8 cellular contexts compared by ENCODE assay signal in genomic region chr16:85010931-85011845, GRCh38. TPM values are rescaled to one million over a fixed set of nuclear protein-coding genes. Genes with fewer than 3 reads are reported as not detected.
DNase-seq lines count a peak whose midpoint lies in the region; ATAC-seq, FAIRE-seq and TF ChIP-seq lines count a peak whose summit lies in the region.

A gene with protein sequence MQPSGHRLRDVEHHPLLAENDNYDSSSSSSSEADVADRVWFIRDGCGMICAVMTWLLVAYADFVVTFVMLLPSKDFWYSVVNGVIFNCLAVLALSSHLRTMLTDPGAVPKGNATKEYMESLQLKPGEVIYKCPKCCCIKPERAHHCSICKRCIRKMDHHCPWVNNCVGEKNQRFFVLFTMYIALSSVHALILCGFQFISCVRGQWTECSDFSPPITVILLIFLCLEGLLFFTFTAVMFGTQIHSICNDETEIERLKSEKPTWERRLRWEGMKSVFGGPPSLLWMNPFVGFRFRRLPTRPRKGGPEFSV (minus strand): TSS chr16:85011535. CDS start chr16:84990618, 20,917 bp downstream.

- dilution Hi-C loops in keratinocyte (cut with MboI; ENCODE audit: extremely low pct_ligation_motif_present, low sequenced_read_pairs): no loop called here

- peak within 1 kb of the TSS; percentile 94 for H3K4me2 ChIP-seq in keratinocyte (ENCODE audit: control insufficient read depth, extremely low read depth, insufficient read depth, low read depth, low read length)

- peak within 1 kb of the TSS; percentile 91 for H3K9ac ChIP-seq in keratinocyte (ENCODE audit: control insufficient read depth, extremely low read depth, insufficient read depth, low read length)

- peak in 1 of 3 experiments; percentile 7 for TF ChIP-seq CTCF in keratinocyte (optimal IDR thresholded peaks at IDR 0.05 in 1 of 3, IDR thresholded peaks at IDR 0.05 in 1 of 3, conservative IDR thresholded peaks at IDR 0.05 in 1 of 3; ENCODE audit: extremely low read depth in 1 of 3, insufficient read depth in 2 of 3, low read length in 3 of 3)

- H3K4me3 ChIP-seq in ACC112 (ENCODE audit: low read depth, low read length) (peak within 1 kb of the TSS; percentile 91), keratinocyte (ENCODE audit: control insufficient read depth in 2 of 3, extremely low read depth in 1 of 3, insufficient read depth in 2 of 3, low read depth in 1 of 3, low read length in 3 of 3) (peak within 1 kb of the TSS; percentile 85 to 98 (median 91))

- H2AFZ ChIP-seq in ACC112 (ENCODE audit: low read length, unreplicated experiment): peak within 1 kb of the TSS; percentile 34
- H2AFZ ChIP-seq in keratinocyte (ENCODE audit: control insufficient read depth, low read length): peak within 1 kb of the TSS; percentile 96

- H3K27me3 ChIP-seq in ACC112 (ENCODE audit: insufficient read depth, low read length) (no peaks in the 10 kb centered on the region), keratinocyte (ENCODE audit: control insufficient read depth, extremely low read depth, insufficient read depth, low read length) (no peaks in the 10 kb centered on the region)

- H3K9me1 ChIP-seq in keratinocyte (ENCODE audit: control insufficient read depth, extremely low read depth, insufficient read depth, low read length): peaks cover 2% of the 10 kb centered on the region

- H4K20me1 ChIP-seq in keratinocyte (ENCODE audit: control insufficient read depth, extremely low read depth, insufficient read depth, low read length): no peaks in the 10 kb centered on the region

- no peaks in the 10 kb centered on the region for H3K9me3 ChIP-seq in keratinocyte (ENCODE audit: control insufficient read depth, low read depth, low read length)

- ATAC-seq in HG03064 (IDR thresholded peaks at IDR 0.05; ENCODE audit: low read depth, unreplicated experiment): peak; percentile 91

- peak within 1 kb of the TSS; percentile 90 for H3K27ac ChIP-seq in ACC112 (ENCODE audit: low read depth, low read length)
- peak within 1 kb of the TSS; percentile 92 for H3K27ac ChIP-seq in keratinocyte (ENCODE audit: control insufficient read depth, insufficient read depth, low read length)

- TF ChIP-seq POLR2A in GM18526 (IDR thresholded peaks at IDR 0.05; ENCODE audit: extremely low read depth, insufficient read length): peak; percentile 92

- peaks cover 47% of the 10 kb centered on the region for H3K79me2 ChIP-seq in ACC112 (ENCODE audit: control insufficient read depth, insufficient read depth, low read length, unreplicated experiment)
- peaks cover 47% of the 10 kb centered on the region for H3K79me2 ChIP-seq in keratinocyte (ENCODE audit: control insufficient read depth, insufficient read depth, low read length)

- H3K36me3 ChIP-seq in ACC112 (ENCODE audit: insufficient read depth, low read length) (no peaks in the 10 kb centered on the region), keratinocyte (ENCODE audit: control insufficient read depth in 2 of 2, extremely low read depth in 1 of 2, insufficient read depth in 2 of 2, low read length in 2 of 2) (peaks cover 0 to 2% of the 10 kb centered on the region in 2 experiments)

- peak; percentile 79 for DNase-seq in NCI-H226
- peak; percentile 70 for DNase-seq in activated CD4-positive, CD25-positive, alpha-beta regulatory T cell treated with anti-CD3 and anti-CD28 coated beads, Interleukin-2, amount 50 U/mL, for 16 hours (ENCODE audit: low read depth, low spot score)
- DNase-seq in central memory CD4-positive, alpha-beta T cell: peak; percentile 82
- no peak for DNase-seq in keratinocyte (ENCODE audit: low read depth, low spot score)
- peak; percentile 69 to 78 for DNase-seq in stimulated activated CD4-positive, alpha-beta T cell treated with anti-CD3 and anti-CD28 coated beads, Interleukin-15, amount 100 ng/mL, for 1 hour (ENCODE audit: low read depth in 1 of 2, low spot score in 1 of 2)

- H3K4me1 ChIP-seq in ACC112 (ENCODE audit: control insufficient read depth, insufficient read depth, low read length, unreplicated experiment) (peaks cover 20% of the 10 kb centered on the region), keratinocyte (ENCODE audit: control insufficient read depth, extremely low read depth, insufficient read depth, low read length) (peaks cover 18% of the 10 kb centered on the region)

- FAIRE-seq in keratinocyte (lab: Jason Lieb, UNC): no peak

RNA-seq across cellular contexts. Expression of the gene that starts here (rescaled TPM):
- 36.1 to 58.9 TPM (median 37.8 TPM) in 3 replicates for polyA plus RNA-seq in keratinocyte
- 12.3 TPM for polyA plus RNA-seq in keratinocyte (2011; ENCODE audit: low read depth)
- polyA plus RNA-seq in keratinocyte (2011; cell fraction: cytosol; rRNA removed): 53.5 and 81.2 TPM in 2 replicates
- 98.1 and 113 TPM in 2 replicates for polyA plus RNA-seq in keratinocyte (2011; cell fraction: nucleus; rRNA removed)
- 31.7 and 40.2 TPM in 2 replicates for polyA plus RNA-seq in keratinocyte (2012; ENCODE audit: low replicate concordance)
- 37.9 to 225 TPM (median 43.5 TPM) in 3 replicates for polyA minus RNA-seq in keratinocyte
- 27.6 TPM for polyA minus RNA-seq in keratinocyte (2011; cell fraction: cytosol; rRNA and poly(A)+ RNA removed)
- polyA minus RNA-seq in keratinocyte (2011; cell fraction: nucleus; rRNA and poly(A)+ RNA removed): 47.8 and 66.1 TPM in 2 replicates
